In the genomic region with DNA sequence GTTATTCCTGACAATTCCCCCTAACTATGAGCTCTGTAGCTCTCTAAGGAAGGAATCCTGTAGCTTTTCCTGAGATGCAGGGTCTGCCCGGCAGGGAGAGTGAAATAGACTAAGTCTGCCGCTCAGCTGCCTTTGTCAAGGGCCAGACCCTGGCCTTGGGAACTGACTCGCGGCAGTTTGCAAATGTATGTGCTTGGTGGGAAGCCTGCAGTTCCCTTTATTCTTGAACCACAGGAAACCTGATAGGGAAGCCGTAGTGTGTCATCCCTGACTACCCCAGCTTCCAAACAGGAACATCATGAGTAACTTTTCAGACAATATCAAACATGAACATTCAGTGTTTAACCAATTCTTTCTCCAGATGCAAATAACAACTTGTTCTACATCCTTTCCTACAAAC, we compare ENCODE assay signal across 12 cellular contexts.
DNase-seq lines count a peak whose midpoint lies in the region; ATAC-seq, FAIRE-seq and TF ChIP-seq lines count a peak whose summit lies in the region.
"Had no signal": no experiment of that assay in that cellular context is flagged by ENCODE, and none has a peak within 500 bp of the region (broad histone marks: within the 10 kb centered on the region; RNA-seq: fewer than 3 reads in every experiment).

No MANE protein-coding gene starts in this region.

- WGBS in right lobe of liver (ENCODE audit: insufficient coverage, low coverage, low lambda C conversion rate, missing lambda C conversion rate): 43% methylated on average over 5 of the region's 5 CpGs

- H3K4me1 ChIP-seq in right lobe of liver: peaks cover 0 to 3% (median 0%) of the 10 kb centered on the region in 4 donors
- H3K4me1 ChIP-seq: pancreas had no signal

- FAIRE-seq in GM12892 (lab: Jason Lieb, UNC): no peak
- FAIRE-seq: pancreas had no signal

- H3K36me3 ChIP-seq in right lobe of liver (no peaks in the 10 kb centered on the region), MG63 (no peaks in the 10 kb centered on the region)
- H3K36me3 ChIP-seq: pancreas, thoracic aorta had no signal

- TF ChIP-seq POLR2A in right lobe of liver (IDR thresholded peaks at IDR 0.05): no peak
- TF ChIP-seq POLR2A in GM12892 (IDR thresholded peaks at IDR 0.05; ENCODE audit: low read depth, low read length): no peak

- H3K9me3 ChIP-seq in right lobe of liver (no peaks in the 10 kb centered on the region), MG63 (no peaks in the 10 kb centered on the region)
- H3K9me3 ChIP-seq: pancreas, thoracic aorta had no signal

- intact Hi-C loops in right lobe of liver (cut with DNase I): no loop called here

- peak in 3 of 4 donors; percentile 55 to 82 (median 77) for ATAC-seq in right lobe of liver
- no peak for ATAC-seq in GM18873 (IDR thresholded peaks at IDR 0.05; ENCODE audit: low FRiP score, unreplicated experiment)

- no peak for TF ChIP-seq CTCF in right lobe of liver (IDR thresholded peaks at IDR 0.05)

- DNase-seq in Daoy (ENCODE audit: low read depth) (peak; percentile 76), NCI-H226 (peak; percentile 25), dermis microvascular lymphatic vessel endothelial cell (ENCODE audit: low read depth in 2 of 2) (peak; percentile 59 to 92), right lobe of liver (peak in 1 of 3 donors; percentile 25), MG63 (no peak), GM12892 (ENCODE audit: insufficient read length) (no peak), SW480 (ENCODE audit: low spot score) (no peak)
- DNase-seq: cerebellar nuclear complex, NCI-H510A treated with DMSO at 0.1 percent for 48 hours, pancreas had no signal

- no peak overlapping the region for H3K4me3 ChIP-seq in right lobe of liver
- no peak overlapping the region for H3K4me3 ChIP-seq in MG63
- H3K4me3 ChIP-seq: pancreas, thoracic aorta had no signal

- H3K27ac ChIP-seq in right lobe of liver: no peak overlapping the region
- H3K27ac ChIP-seq: pancreas, thoracic aorta had no signal

- H3K27me3 ChIP-seq in right lobe of liver (no peaks in the 10 kb centered on the region), MG63 (no peaks in the 10 kb centered on the region)
- H3K27me3 ChIP-seq: pancreas had no signal

Comparison
In these comparisons a context has a peak if more than half of its experiments do, and no peak if none do; other contexts are left out.
1. DNase-seq: peak in Daoy (single experiment), NCI-H226 (single experiment) and dermis microvascular lymphatic vessel endothelial cell (2 of 2); none in MG63 (single experiment), GM12892 (single experiment) and SW480 (single experiment).